2 cellular contexts compared by ENCODE assay signal in the genomic region with DNA sequence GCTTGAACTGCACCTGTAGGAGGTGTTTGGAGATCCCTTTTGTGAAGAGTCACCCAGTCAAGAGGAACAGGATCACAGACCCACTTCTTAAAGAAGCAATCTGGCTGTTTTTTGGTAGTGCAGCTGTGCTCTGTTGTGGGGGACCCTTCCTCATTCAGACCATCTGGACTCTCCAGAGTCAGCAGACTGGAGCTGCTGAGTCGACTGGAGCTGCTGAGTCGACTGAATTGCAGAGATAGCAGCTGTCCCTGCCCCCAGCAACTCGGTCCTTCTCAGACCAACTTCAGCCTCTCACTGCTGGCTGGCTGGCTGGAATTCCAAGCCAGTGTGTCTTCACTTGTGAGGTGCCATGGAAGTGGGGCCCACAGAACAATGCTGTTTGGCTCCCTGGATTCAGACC.
TF ChIP-seq lines count a peak whose summit lies in the region.

No MANE protein-coding gene starts in this region.

TF ChIP-seq in HepG2, 621 proteins besides CTCF, POLR2A, EP300 and RAD21 (continued from another document):
- TF ChIP-seq MAFK (conservative IDR thresholded peaks at IDR 0.05 in 1 of 2, IDR thresholded peaks at IDR 0.05 in 1 of 2; ENCODE audit: low read length in 2 of 2) (peak in 1 of 2 experiments; percentile 53; a peak in 2 of 4 replicates), ZNF879 (CRISPR knock-in tag; IDR thresholded peaks at IDR 0.05) (no peak)
- TF ChIP-seq, protein P1, sequence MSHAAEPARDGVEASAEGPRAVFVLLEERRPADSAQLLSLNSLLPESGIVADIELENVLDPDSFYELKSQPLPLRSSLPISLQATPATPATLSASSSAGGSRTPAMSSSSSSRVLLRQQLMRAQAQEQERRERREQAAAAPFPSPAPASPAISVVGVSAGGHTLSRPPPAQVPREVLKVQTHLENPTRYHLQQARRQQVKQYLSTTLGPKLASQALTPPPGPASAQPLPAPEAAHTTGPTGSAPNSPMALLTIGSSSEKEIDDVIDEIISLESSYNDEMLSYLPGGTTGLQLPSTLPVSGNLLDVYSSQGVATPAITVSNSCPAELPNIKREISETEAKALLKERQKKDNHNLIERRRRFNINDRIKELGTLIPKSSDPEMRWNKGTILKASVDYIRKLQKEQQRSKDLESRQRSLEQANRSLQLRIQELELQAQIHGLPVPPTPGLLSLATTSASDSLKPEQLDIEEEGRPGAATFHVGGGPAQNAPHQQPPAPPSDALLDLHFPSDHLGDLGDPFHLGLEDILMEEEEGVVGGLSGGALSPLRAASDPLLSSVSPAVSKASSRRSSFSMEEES (CRISPR knock-in tag; IDR thresholded peaks at IDR 0.05) = no peak

TF ChIP-seq in WTC11, 78 proteins besides CTCF, POLR2A, EP300 and RAD21:
- TF ChIP-seq, protein P2, sequence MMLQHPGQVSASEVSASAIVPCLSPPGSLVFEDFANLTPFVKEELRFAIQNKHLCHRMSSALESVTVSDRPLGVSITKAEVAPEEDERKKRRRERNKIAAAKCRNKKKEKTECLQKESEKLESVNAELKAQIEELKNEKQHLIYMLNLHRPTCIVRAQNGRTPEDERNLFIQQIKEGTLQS (CRISPR knock-in tag; conservative IDR thresholded peaks at IDR 0.05) = no peak
- TF ChIP-seq, protein P3, sequence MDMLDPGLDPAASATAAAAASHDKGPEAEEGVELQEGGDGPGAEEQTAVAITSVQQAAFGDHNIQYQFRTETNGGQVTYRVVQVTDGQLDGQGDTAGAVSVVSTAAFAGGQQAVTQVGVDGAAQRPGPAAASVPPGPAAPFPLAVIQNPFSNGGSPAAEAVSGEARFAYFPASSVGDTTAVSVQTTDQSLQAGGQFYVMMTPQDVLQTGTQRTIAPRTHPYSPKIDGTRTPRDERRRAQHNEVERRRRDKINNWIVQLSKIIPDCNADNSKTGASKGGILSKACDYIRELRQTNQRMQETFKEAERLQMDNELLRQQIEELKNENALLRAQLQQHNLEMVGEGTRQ (CRISPR knock-in tag; IDR thresholded peaks at IDR 0.05) = no peak
- TF ChIP-seq RORB (CRISPR knock-in tag; IDR thresholded peaks at IDR 0.05) (no peak), FOXP1 (CRISPR knock-in tag; IDR thresholded peaks at IDR 0.05; ENCODE audit: borderline replicate concordance) (no peak), IRF2 (CRISPR knock-in tag; IDR thresholded peaks at IDR 0.05; ENCODE audit: borderline replicate concordance, low read depth) (no peak), PRRX2 (CRISPR knock-in tag; IDR thresholded peaks at IDR 0.05) (no peak), TEAD4 (CRISPR knock-in tag; IDR thresholded peaks at IDR 0.05) (no peak), OVOL2 (CRISPR knock-in tag; IDR thresholded peaks at IDR 0.05; ENCODE audit: borderline replicate concordance) (no peak), TEAD1 (CRISPR knock-in tag; IDR thresholded peaks at IDR 0.05) (no peak)
- TF ChIP-seq, protein P4, sequence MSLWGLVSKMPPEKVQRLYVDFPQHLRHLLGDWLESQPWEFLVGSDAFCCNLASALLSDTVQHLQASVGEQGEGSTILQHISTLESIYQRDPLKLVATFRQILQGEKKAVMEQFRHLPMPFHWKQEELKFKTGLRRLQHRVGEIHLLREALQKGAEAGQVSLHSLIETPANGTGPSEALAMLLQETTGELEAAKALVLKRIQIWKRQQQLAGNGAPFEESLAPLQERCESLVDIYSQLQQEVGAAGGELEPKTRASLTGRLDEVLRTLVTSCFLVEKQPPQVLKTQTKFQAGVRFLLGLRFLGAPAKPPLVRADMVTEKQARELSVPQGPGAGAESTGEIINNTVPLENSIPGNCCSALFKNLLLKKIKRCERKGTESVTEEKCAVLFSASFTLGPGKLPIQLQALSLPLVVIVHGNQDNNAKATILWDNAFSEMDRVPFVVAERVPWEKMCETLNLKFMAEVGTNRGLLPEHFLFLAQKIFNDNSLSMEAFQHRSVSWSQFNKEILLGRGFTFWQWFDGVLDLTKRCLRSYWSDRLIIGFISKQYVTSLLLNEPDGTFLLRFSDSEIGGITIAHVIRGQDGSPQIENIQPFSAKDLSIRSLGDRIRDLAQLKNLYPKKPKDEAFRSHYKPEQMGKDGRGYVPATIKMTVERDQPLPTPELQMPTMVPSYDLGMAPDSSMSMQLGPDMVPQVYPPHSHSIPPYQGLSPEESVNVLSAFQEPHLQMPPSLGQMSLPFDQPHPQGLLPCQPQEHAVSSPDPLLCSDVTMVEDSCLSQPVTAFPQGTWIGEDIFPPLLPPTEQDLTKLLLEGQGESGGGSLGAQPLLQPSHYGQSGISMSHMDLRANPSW (CRISPR knock-in tag; conservative IDR thresholded peaks at IDR 0.05; ENCODE audit: low read depth) = no peak
- TF ChIP-seq, protein P5, sequence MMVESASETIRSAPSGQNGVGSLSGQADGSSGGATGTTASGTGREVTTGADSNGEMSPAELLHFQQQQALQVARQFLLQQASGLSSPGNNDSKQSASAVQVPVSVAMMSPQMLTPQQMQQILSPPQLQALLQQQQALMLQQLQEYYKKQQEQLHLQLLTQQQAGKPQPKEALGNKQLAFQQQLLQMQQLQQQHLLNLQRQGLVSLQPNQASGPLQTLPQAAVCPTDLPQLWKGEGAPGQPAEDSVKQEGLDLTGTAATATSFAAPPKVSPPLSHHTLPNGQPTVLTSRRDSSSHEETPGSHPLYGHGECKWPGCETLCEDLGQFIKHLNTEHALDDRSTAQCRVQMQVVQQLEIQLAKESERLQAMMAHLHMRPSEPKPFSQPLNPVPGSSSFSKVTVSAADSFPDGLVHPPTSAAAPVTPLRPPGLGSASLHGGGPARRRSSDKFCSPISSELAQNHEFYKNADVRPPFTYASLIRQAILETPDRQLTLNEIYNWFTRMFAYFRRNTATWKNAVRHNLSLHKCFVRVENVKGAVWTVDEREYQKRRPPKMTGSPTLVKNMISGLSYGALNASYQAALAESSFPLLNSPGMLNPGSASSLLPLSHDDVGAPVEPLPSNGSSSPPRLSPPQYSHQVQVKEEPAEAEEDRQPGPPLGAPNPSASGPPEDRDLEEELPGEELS (CRISPR knock-in tag; IDR thresholded peaks at IDR 0.05) = no peak
- TF ChIP-seq, protein P6, sequence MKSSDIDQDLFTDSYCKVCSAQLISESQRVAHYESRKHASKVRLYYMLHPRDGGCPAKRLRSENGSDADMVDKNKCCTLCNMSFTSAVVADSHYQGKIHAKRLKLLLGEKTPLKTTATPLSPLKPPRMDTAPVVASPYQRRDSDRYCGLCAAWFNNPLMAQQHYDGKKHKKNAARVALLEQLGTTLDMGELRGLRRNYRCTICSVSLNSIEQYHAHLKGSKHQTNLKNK (CRISPR knock-in tag; IDR thresholded peaks at IDR 0.05) = no peak
